In genomic region chr4:42649870-42650269, GRCh38 we compare ENCODE assay signal across 25 cellular contexts.
"Had no signal": no experiment of that assay in that cellular context is flagged by ENCODE, and none has a peak within 500 bp of the region (broad histone marks: within the 10 kb centered on the region; RNA-seq: fewer than 3 reads in every experiment).

No MANE protein-coding gene starts in this region.

- H3K9me3 ChIP-seq: gastroesophageal sphincter, left lung, mucosa of descending colon, testis, tibial artery had no signal

- DNase-seq: dorsolateral prefrontal cortex; effector CD4-positive, alpha-beta T cell; heart right ventricle; hippocampal formation; left cardiac atrium; left lung; mesenchymal stem cell; mucosa of descending colon; naive B cell; right cardiac atrium; spleen; stimulated activated CD4-positive, alpha-beta T cell treated with anti-CD3 and anti-CD28 coated beads, Interleukin-4, amount 100 ng/mL, for 4 hours; stimulated activated naive CD8-positive, alpha-beta T cell treated with anti-CD3 and anti-CD28 coated beads, Interleukin-15, Interleukin-2, amounts not matched to agents 100 U/mL and 50 U/mL, for 24 hours; substantia nigra; testis; tibial artery had no signal

- ATAC-seq: gastroesophageal sphincter; heart right ventricle; left cardiac atrium; left lung; mucosa of descending colon; right cardiac atrium; stimulated activated memory B cell treated with anti-CD40 and anti-IgM and Interleukin-4, amounts not matched to agents 10 μg/mL and 1 μg/mL and 100 μg/mL, for 72 hours; stimulated activated naive CD8-positive, alpha-beta T cell treated with anti-CD3 and anti-CD28 coated beads, Interleukin-15, Interleukin-2, amounts not matched to agents 100 U/mL and 50 U/mL, for 24 hours had no signal

- H3K4me1 Mint-ChIP-seq: nephron had no signal

- H3K27ac Mint-ChIP-seq: mesothelial cell of epicardium; nephron; neural progenitor cell; progenitor cell of endocrine pancreas; stimulated activated memory B cell treated with anti-CD40 and anti-IgM and Interleukin-4, amounts not matched to agents 10 μg/mL and 1 μg/mL and 100 μg/mL, for 72 hours; type B pancreatic cell had no signal

- H3K4me1 ChIP-seq: parathyroid adenoma, testis had no signal

- H3K4me3 Mint-ChIP-seq: mesothelial cell of epicardium; nephron; neural progenitor cell; stimulated activated memory B cell treated with anti-CD40 and anti-IgM and Interleukin-4, amounts not matched to agents 10 μg/mL and 1 μg/mL and 100 μg/mL, for 72 hours; type B pancreatic cell had no signal

- H3K27me3 Mint-ChIP-seq: naive B cell; stimulated activated memory B cell treated with anti-CD40 and anti-IgM and Interleukin-4, amounts not matched to agents 10 μg/mL and 1 μg/mL and 100 μg/mL, for 72 hours; type B pancreatic cell had no signal

- H2AFZ ChIP-seq: neural progenitor cell, parathyroid adenoma had no signal

- H3K27me3 ChIP-seq: dorsolateral prefrontal cortex, gastroesophageal sphincter, heart right ventricle, left lung, neural progenitor cell, spleen, testis, tibial artery had no signal

- H3K4me3 ChIP-seq: dorsolateral prefrontal cortex, gastroesophageal sphincter, heart right ventricle, left lung, mucosa of descending colon, neural progenitor cell, skin epidermis, spleen, testis, tibial artery had no signal

- H3K27ac ChIP-seq: gastroesophageal sphincter, heart right ventricle, left lung, neural progenitor cell, parathyroid adenoma, skin epidermis, spleen, testis, tibial artery had no signal

- H3K9ac ChIP-seq: neural progenitor cell, parathyroid adenoma had no signal

- H3K4me2 ChIP-seq: neural progenitor cell had no signal

- H3K36me3 ChIP-seq: gastroesophageal sphincter, heart right ventricle, left lung, neural progenitor cell, spleen, tibial artery had no signal
